ENCODE assay signal across 21 cellular contexts in genomic region chr12:96751626-96752025, GRCh38.
"Had no signal": no experiment of that assay in that cellular context is flagged by ENCODE, and none has a peak within 500 bp of the region (broad histone marks: within the 10 kb centered on the region; RNA-seq: fewer than 3 reads in every experiment).

No MANE protein-coding gene starts in this region.

- H3K9me3 Mint-ChIP-seq: activated B cell treated with CpG ODN at 0.5 μM for 24 hours; activated CD4-positive, alpha-beta T cell treated with anti-CD3 and anti-CD28 coated beads, Interleukin-2, amount 10 ng/mL, durations not matched to agents 24 days and 14 days; activated CD8-positive, alpha-beta T cell treated with anti-CD3 and anti-CD28 coated beads for 36 hours; activated naive CD4-positive, alpha-beta T cell treated with anti-CD3 and anti-CD28 coated beads for 36 hours; naive thymus-derived CD8-positive, alpha-beta T cell; stimulated activated naive CD8-positive, alpha-beta T cell treated with anti-CD3 and anti-CD28 coated beads, Interleukin-15, amount 100 ng/mL, for 72 hours; T-helper 2 cell treated with Interferon-gamma antibody and Interleukin-4, amounts not matched to agents 5 μg/mL and 100 μg/mL, for 36 hours had no signal

- DNase-seq: activated B cell treated with CpG ODN at 0.5 μM for 24 hours; activated CD4-positive, alpha-beta T cell treated with anti-CD3 and anti-CD28 coated beads, Interleukin-2, amount 10 ng/mL, durations not matched to agents 24 days and 14 days; activated CD8-positive, alpha-beta T cell treated with anti-CD3 and anti-CD28 coated beads for 36 hours; activated naive CD4-positive, alpha-beta T cell treated with anti-CD3 and anti-CD28 coated beads for 36 hours; activated T-cell treated with anti-CD3 and anti-CD28 coated beads, Interleukin-2, amount 50 U/mL, for 1 hour; brain microvascular endothelial cell; heart right ventricle; immature natural killer cell; mesendoderm; naive thymus-derived CD8-positive, alpha-beta T cell; psoas muscle; right lobe of liver; stimulated activated CD4-positive, alpha-beta T cell treated with anti-CD3 and anti-CD28 coated beads, Interleukin-4, amount 100 ng/mL, for 1 hour; stimulated activated naive CD8-positive, alpha-beta T cell treated with anti-CD3 and anti-CD28 coated beads, Interleukin-15, amount 100 ng/mL, for 72 hours; trophoblast cell had no signal

- H3K27ac Mint-ChIP-seq: activated B cell treated with CpG ODN at 0.5 μM for 24 hours; activated CD4-positive, alpha-beta T cell treated with anti-CD3 and anti-CD28 coated beads, Interleukin-2, amount 10 ng/mL, durations not matched to agents 24 days and 14 days; activated CD8-positive, alpha-beta T cell treated with anti-CD3 and anti-CD28 coated beads for 36 hours; activated naive CD4-positive, alpha-beta T cell treated with anti-CD3 and anti-CD28 coated beads for 36 hours; immature natural killer cell; naive thymus-derived CD8-positive, alpha-beta T cell; stimulated activated naive CD8-positive, alpha-beta T cell treated with anti-CD3 and anti-CD28 coated beads, Interleukin-15, amount 100 ng/mL, for 72 hours; T-helper 2 cell treated with Interferon-gamma antibody and Interleukin-4, amounts not matched to agents 5 μg/mL and 100 μg/mL, for 36 hours had no signal

- H3K9me3 ChIP-seq: gastroesophageal sphincter, psoas muscle, right lobe of liver, suprapubic skin had no signal

- H3K4me3 ChIP-seq: coronary artery, gastroesophageal sphincter, heart right ventricle, psoas muscle, right lobe of liver, smooth muscle cell, suprapubic skin had no signal

- H3K4me3 Mint-ChIP-seq: activated B cell treated with CpG ODN at 0.5 μM for 24 hours; activated CD4-positive, alpha-beta T cell treated with anti-CD3 and anti-CD28 coated beads, Interleukin-2, amount 10 ng/mL, durations not matched to agents 24 days and 14 days; activated CD8-positive, alpha-beta T cell treated with anti-CD3 and anti-CD28 coated beads for 36 hours; activated naive CD4-positive, alpha-beta T cell treated with anti-CD3 and anti-CD28 coated beads for 36 hours; immature natural killer cell; naive thymus-derived CD8-positive, alpha-beta T cell; stimulated activated naive CD8-positive, alpha-beta T cell treated with anti-CD3 and anti-CD28 coated beads, Interleukin-15, amount 100 ng/mL, for 72 hours; T-helper 2 cell treated with Interferon-gamma antibody and Interleukin-4, amounts not matched to agents 5 μg/mL and 100 μg/mL, for 36 hours had no signal

- H3K4me1 Mint-ChIP-seq: activated B cell treated with CpG ODN at 0.5 μM for 24 hours; activated CD4-positive, alpha-beta T cell treated with anti-CD3 and anti-CD28 coated beads, Interleukin-2, amount 10 ng/mL, durations not matched to agents 24 days and 14 days; immature natural killer cell; naive thymus-derived CD8-positive, alpha-beta T cell; stimulated activated naive CD8-positive, alpha-beta T cell treated with anti-CD3 and anti-CD28 coated beads, Interleukin-15, amount 100 ng/mL, for 72 hours had no signal

- H3K4me1 ChIP-seq: gastroesophageal sphincter, heart right ventricle, psoas muscle, right lobe of liver, suprapubic skin had no signal

- FAIRE-seq: endometrium had no signal

- H3K27me3 ChIP-seq: brain microvascular endothelial cell, gastroesophageal sphincter, heart right ventricle, right lobe of liver, suprapubic skin had no signal

- H3K36me3 ChIP-seq: brain microvascular endothelial cell, heart right ventricle, right lobe of liver, suprapubic skin had no signal

- H3K36me3 Mint-ChIP-seq: immature natural killer cell; naive thymus-derived CD8-positive, alpha-beta T cell had no signal

- H3K27ac ChIP-seq: brain microvascular endothelial cell, coronary artery, gastroesophageal sphincter, heart right ventricle, psoas muscle, right lobe of liver, suprapubic skin had no signal
